10 cellular contexts compared by ENCODE assay signal in genomic region chr11:119317592-119318239, GRCh38. TPM values are rescaled to one million over a fixed set of nuclear protein-coding genes. Genes with fewer than 3 reads are reported as not detected.
DNase-seq lines count a peak whose midpoint lies in the region; ATAC-seq and TF ChIP-seq lines count a peak whose summit lies in the region.
"Had no signal": no experiment of that assay in that cellular context is flagged by ENCODE, and none has a peak within 500 bp of the region (broad histone marks: within the 10 kb centered on the region; RNA-seq: fewer than 3 reads in every experiment).

No MANE protein-coding gene starts in this region.

- intact Hi-C loops in left ventricle myocardium inferior (cut with micrococcal nuclease), result no loop called here
- intact Hi-C loops in left cardiac atrium (cut with DNase I), result no loop called here
- intact Hi-C loops in vagina (cut with DNase I), result loop anchor here (5.0 kb wide), 1 partner anchor 110 kb away; the partner anchor contains the start of gene CBL

- H3K9me2 ChIP-seq in neural cell (ENCODE audit: insufficient read depth, low read length), result no peaks in the 10 kb centered on the region

- no peak overlapping the region for H2AFZ ChIP-seq in neural cell (ENCODE audit: low read depth, low read length)

- no peak for ATAC-seq in left cardiac atrium
- ATAC-seq in GM18505 (IDR thresholded peaks at IDR 0.05; ENCODE audit: unreplicated experiment), result no peak
- ATAC-seq: mucosa of descending colon had no signal

- H3K9me3 ChIP-seq in left ventricle myocardium inferior (replicated peaks) (no peaks in the 10 kb centered on the region), neural cell (ENCODE audit: low read length) (no peaks in the 10 kb centered on the region), vagina (no peaks in the 10 kb centered on the region)
- H3K9me3 ChIP-seq: mucosa of descending colon had no signal

- H3K36me3 ChIP-seq in left ventricle myocardium inferior (peaks cover 22% of the 10 kb centered on the region), neural cell (ENCODE audit: insufficient read depth, low read length) (no peaks in the 10 kb centered on the region), vagina (no peaks in the 10 kb centered on the region)

- DNase-seq in left ventricle myocardium inferior (no peak), left cardiac atrium (no peak), coronary artery (ENCODE audit: low spot score) (no peak), vagina (ENCODE audit: extremely low spot score in 2 of 2) (no peak), D341Med (ENCODE audit: low spot score) (no peak), NCI-H2029 treated with DMSO at 0.1 percent for 48 hours (lab: John Stamatoyannopoulos, UW) (no peak)
- DNase-seq: stimulated activated CD8-positive, alpha-beta memory T cell treated with anti-CD3 and anti-CD28 coated beads, Interleukin-4, amount 100 ng/mL, for 48 hours had no signal

- no peak for TF ChIP-seq EP300 in neural cell (conservative IDR thresholded peaks at IDR 0.05; ENCODE audit: poor library complexity, severe bottlenecking)

- H3K4me3 ChIP-seq in left ventricle myocardium inferior, result peak overlapping the region; percentile 79
- peak overlapping the region; percentile 95 for H3K4me3 ChIP-seq in coronary artery
- H3K4me3 ChIP-seq in neural cell (ENCODE audit: low read length), result peak overlapping the region; percentile 78
- H3K4me3 ChIP-seq in vagina, result peak overlapping the region; percentile 57 to 75
- H3K4me3 ChIP-seq: mucosa of descending colon had no signal

- H4K20me1 ChIP-seq in neural cell (ENCODE audit: insufficient read depth), result no peaks in the 10 kb centered on the region

- no peaks in the 10 kb centered on the region for H3K79me2 ChIP-seq in neural cell (replicated peaks; ENCODE audit: insufficient read depth, low read length)

- TF ChIP-seq POLR2A in vagina (IDR thresholded peaks at IDR 0.05) (no peak), GM18505 (IDR thresholded peaks at IDR 0.05; ENCODE audit: borderline replicate concordance, extremely low read depth, insufficient read depth, insufficient read length) (no peak)

- H3K9ac ChIP-seq in neural cell (ENCODE audit: low read length), result no peak overlapping the region

- no peaks in the 10 kb centered on the region for H3K27me3 ChIP-seq in left ventricle myocardium inferior (ENCODE audit: low read depth)
- peaks cover 29% of the 10 kb centered on the region for H3K27me3 ChIP-seq in neural cell (ENCODE audit: insufficient read depth, low read depth, low read length)
- no peaks in the 10 kb centered on the region for H3K27me3 ChIP-seq in vagina

- TF ChIP-seq CTCF in left ventricle myocardium inferior (IDR thresholded peaks at IDR 0.05; ENCODE audit: borderline replicate concordance) (no peak), coronary artery (IDR thresholded peaks at IDR 0.05) (no peak), neural cell (IDR thresholded peaks at IDR 0.05; ENCODE audit: poor library complexity, severe bottlenecking) (no peak), vagina (IDR thresholded peaks at IDR 0.05) (no peak)

- no peaks in the 10 kb centered on the region for H3F3A ChIP-seq in neural cell (ENCODE audit: insufficient read depth, low read length, poor library complexity, severe bottlenecking)

- no peak overlapping the region for H3K4me2 ChIP-seq in neural cell (ENCODE audit: low read length)

- H3K4me1 ChIP-seq in left ventricle myocardium inferior (peaks cover 80% of the 10 kb centered on the region), vagina (peaks cover 69% of the 10 kb centered on the region)

- no peak for TF ChIP-seq RAD21 in neural cell (conservative IDR thresholded peaks at IDR 0.05)

- H3K27ac ChIP-seq in left ventricle myocardium inferior (replicated peaks), result peak overlapping the region; percentile 92
- H3K27ac ChIP-seq in coronary artery, result peak overlapping the region; percentile 95 to 99
- H3K27ac ChIP-seq in neural cell (ENCODE audit: low read length), result no peak overlapping the region
- peak overlapping the region; percentile 88 for H3K27ac ChIP-seq in vagina

TF ChIP-seq in neural cell, 6 proteins besides CTCF, POLR2A, EP300 and RAD21:
- TF ChIP-seq TAF1 (IDR thresholded peaks at IDR 0.05; ENCODE audit: low read depth) (no peak), POLR2AphosphoS5 (IDR thresholded peaks at IDR 0.05) (no peak), EZH2 (IDR thresholded peaks at IDR 0.05; ENCODE audit: borderline replicate concordance, insufficient read depth, low read length, poor library complexity, severe bottlenecking) (no peak), SMC3 (conservative IDR thresholded peaks at IDR 0.05; ENCODE audit: poor library complexity) (no peak), MXI1 (conservative IDR thresholded peaks at IDR 0.05; ENCODE audit: poor library complexity, severe bottlenecking) (no peak)
- TF ChIP-seq, protein P1, sequence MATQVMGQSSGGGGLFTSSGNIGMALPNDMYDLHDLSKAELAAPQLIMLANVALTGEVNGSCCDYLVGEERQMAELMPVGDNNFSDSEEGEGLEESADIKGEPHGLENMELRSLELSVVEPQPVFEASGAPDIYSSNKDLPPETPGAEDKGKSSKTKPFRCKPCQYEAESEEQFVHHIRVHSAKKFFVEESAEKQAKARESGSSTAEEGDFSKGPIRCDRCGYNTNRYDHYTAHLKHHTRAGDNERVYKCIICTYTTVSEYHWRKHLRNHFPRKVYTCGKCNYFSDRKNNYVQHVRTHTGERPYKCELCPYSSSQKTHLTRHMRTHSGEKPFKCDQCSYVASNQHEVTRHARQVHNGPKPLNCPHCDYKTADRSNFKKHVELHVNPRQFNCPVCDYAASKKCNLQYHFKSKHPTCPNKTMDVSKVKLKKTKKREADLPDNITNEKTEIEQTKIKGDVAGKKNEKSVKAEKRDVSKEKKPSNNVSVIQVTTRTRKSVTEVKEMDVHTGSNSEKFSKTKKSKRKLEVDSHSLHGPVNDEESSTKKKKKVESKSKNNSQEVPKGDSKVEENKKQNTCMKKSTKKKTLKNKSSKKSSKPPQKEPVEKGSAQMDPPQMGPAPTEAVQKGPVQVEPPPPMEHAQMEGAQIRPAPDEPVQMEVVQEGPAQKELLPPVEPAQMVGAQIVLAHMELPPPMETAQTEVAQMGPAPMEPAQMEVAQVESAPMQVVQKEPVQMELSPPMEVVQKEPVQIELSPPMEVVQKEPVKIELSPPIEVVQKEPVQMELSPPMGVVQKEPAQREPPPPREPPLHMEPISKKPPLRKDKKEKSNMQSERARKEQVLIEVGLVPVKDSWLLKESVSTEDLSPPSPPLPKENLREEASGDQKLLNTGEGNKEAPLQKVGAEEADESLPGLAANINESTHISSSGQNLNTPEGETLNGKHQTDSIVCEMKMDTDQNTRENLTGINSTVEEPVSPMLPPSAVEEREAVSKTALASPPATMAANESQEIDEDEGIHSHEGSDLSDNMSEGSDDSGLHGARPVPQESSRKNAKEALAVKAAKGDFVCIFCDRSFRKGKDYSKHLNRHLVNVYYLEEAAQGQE (IDR thresholded peaks at IDR 0.05; ENCODE audit: borderline replicate concordance), result no peak
TF ChIP-seq in neural cell: peak in this region for 0.

RNA-seq across cellular contexts. Expression of gene MCAM, which starts 0.8 kb away (rescaled TPM):
- total RNA-seq in left ventricle myocardium inferior, result 59.2 TPM
- 100 to 1,000 TPM; 144 to 230 TPM for total RNA-seq in left cardiac atrium
- polyA plus RNA-seq in neural cell, result 7.5 and 12.5 TPM in 2 replicates
- 1.7 and 2.4 TPM in 2 replicates for polyA minus RNA-seq in neural cell
- total RNA-seq in vagina, result 295 TPM

RNA-seq across cellular contexts. Expression of gene RNF26, which starts 16.6 kb away (rescaled TPM):
- total RNA-seq in left ventricle myocardium inferior (14.0 TPM), left cardiac atrium (10 to 100 TPM; 13.2 to 14.1 TPM), vagina (19.6 TPM)
- 1.9 and 2.6 TPM in 2 replicates for polyA plus RNA-seq in neural cell
- polyA minus RNA-seq in neural cell, result 3.9 and 4.1 TPM in 2 replicates

RNA-seq across cellular contexts. Expression of gene C1QTNF5, which starts 23.0 kb away (rescaled TPM):
- 14.4 TPM for total RNA-seq in left ventricle myocardium inferior
- 10 to 100 TPM; 25.1 to 39.9 TPM for total RNA-seq in left cardiac atrium
- polyA plus RNA-seq in neural cell, result not detected in 2 replicates
- polyA minus RNA-seq in neural cell, result not detected in 2 replicates
- 32.2 TPM for total RNA-seq in vagina

RNA-seq across cellular contexts. Expression of gene MFRP, which starts 28.8 kb away (rescaled TPM):
- total RNA-seq in left ventricle myocardium inferior (not detected), left cardiac atrium (not detected), vagina (not detected)
- polyA plus RNA-seq in neural cell, result not detected in 2 replicates
- polyA minus RNA-seq in neural cell, result not detected in 2 replicates
- total RNA-seq: mucosa of descending colon had no signal
